In genomic region chr3:49674491-49674983, GRCh38 we compare ENCODE assay signal across 8 cellular contexts. TPM values are rescaled to one million over a fixed set of nuclear protein-coding genes. Genes with fewer than 3 reads are reported as not detected.
DNase-seq lines count a peak whose midpoint lies in the region; ATAC-seq lines count a peak whose summit lies in the region.

No MANE protein-coding gene starts in this region.

- H3K9me3 Mint-ChIP-seq in activated naive CD4-positive, alpha-beta T cell treated with anti-CD3 and anti-CD28 coated beads for 36 hours: no peaks in the 10 kb centered on the region

- CTCF ChIA-PET in activated naive CD4-positive, alpha-beta T cell treated with anti-CD3 and anti-CD28 coated beads for 36 hours (lab: Charles Lee): interaction anchor here (1.3 kb wide), 1 partner anchor 135 kb away, joined by 5 read pairs; no protein-coding TSS in a partner anchor

- H3K4me3 ChIP-seq in iPS-18c (ENCODE audit: insufficient read depth, low read depth, low read length): peak overlapping the region; percentile 98

- intact Hi-C loops in activated naive CD4-positive, alpha-beta T cell treated with anti-CD3 and anti-CD28 coated beads for 36 hours (cut with micrococcal nuclease): loop anchor here (1.0 to 10.0 kb wide), 10 partner anchors 15 to 652 kb away; partner anchors contain the start of genes DAG1, IP6K1, MST1 and NDUFAF3

- peak overlapping the region; percentile 94 for H3K4me3 Mint-ChIP-seq in activated naive CD4-positive, alpha-beta T cell treated with anti-CD3 and anti-CD28 coated beads for 36 hours

- no peaks in the 10 kb centered on the region for H3K9me3 ChIP-seq in iPS-18c (ENCODE audit: control insufficient read depth, insufficient read depth, low read length)

- H3K4me1 Mint-ChIP-seq in activated naive CD4-positive, alpha-beta T cell treated with anti-CD3 and anti-CD28 coated beads for 36 hours (ENCODE audit: low read depth): peaks cover 36% of the 10 kb centered on the region

- H3K36me3 Mint-ChIP-seq in activated naive CD4-positive, alpha-beta T cell treated with anti-CD3 and anti-CD28 coated beads for 36 hours (ENCODE audit: low read depth): peaks cover 14% of the 10 kb centered on the region

- peak; percentile 21 for DNase-seq in activated naive CD4-positive, alpha-beta T cell treated with anti-CD3 and anti-CD28 coated beads for 36 hours
- peak; percentile 11 for DNase-seq in stimulated activated CD8-positive, alpha-beta memory T cell treated with anti-CD3 and anti-CD28 coated beads, Interleukin-4, amount 100 ng/mL, for 24 hours (ENCODE audit: low read depth)
- no peak for DNase-seq in SIG-M5 (lab: John Stamatoyannopoulos, UW)
- DNase-seq in Ammon's horn (ENCODE audit: low spot score): no peak
- DNase-seq in hypothalamus (lab: John Stamatoyannopoulos, UW): no peak

- ATAC-seq in GM19467 (IDR thresholded peaks at IDR 0.05; ENCODE audit: unreplicated experiment): peak; percentile 17
- peak; percentile 12 for ATAC-seq in HG03442 (IDR thresholded peaks at IDR 0.05; ENCODE audit: unreplicated experiment)

- H3K27me3 Mint-ChIP-seq in activated naive CD4-positive, alpha-beta T cell treated with anti-CD3 and anti-CD28 coated beads for 36 hours (ENCODE audit: low read depth): no peaks in the 10 kb centered on the region

- H3K27ac Mint-ChIP-seq in activated naive CD4-positive, alpha-beta T cell treated with anti-CD3 and anti-CD28 coated beads for 36 hours: peak overlapping the region; percentile 36

RNA-seq across cellular contexts. Expression of gene APEH, which starts 0.4 kb away (rescaled TPM):
- 100 to 1,000 TPM; 120 to 122 TPM for total RNA-seq in activated naive CD4-positive, alpha-beta T cell treated with anti-CD3 and anti-CD28 coated beads for 36 hours

RNA-seq across cellular contexts. Expression of gene MST1, which starts 14.7 kb away (rescaled TPM):
- 10 to 100 TPM; 10.7 to 13.1 TPM for total RNA-seq in activated naive CD4-positive, alpha-beta T cell treated with anti-CD3 and anti-CD28 coated beads for 36 hours

RNA-seq across cellular contexts. Expression of gene RNF123, which starts 14.8 kb away (rescaled TPM):
- 10 to 100 TPM; 20.3 to 21.5 TPM for total RNA-seq in activated naive CD4-positive, alpha-beta T cell treated with anti-CD3 and anti-CD28 coated beads for 36 hours

RNA-seq across cellular contexts. Expression of gene AMIGO3, which starts 44.9 kb away (rescaled TPM):
- not detected for total RNA-seq in activated naive CD4-positive, alpha-beta T cell treated with anti-CD3 and anti-CD28 coated beads for 36 hours

RNA-seq across cellular contexts. Expression of gene GMPPB, which starts 49.2 kb away (rescaled TPM):
- total RNA-seq in activated naive CD4-positive, alpha-beta T cell treated with anti-CD3 and anti-CD28 coated beads for 36 hours: 10 to 100 TPM; 25.6 to 27.4 TPM

Comparison
In these comparisons a context has a peak if more than half of its experiments do, and no peak if none do; other contexts are left out.
1. DNase-seq: peak in activated naive CD4-positive, alpha-beta T cell treated with anti-CD3 and anti-CD28 coated beads for 36 hours (single experiment) and stimulated activated CD8-positive, alpha-beta memory T cell treated with anti-CD3 and anti-CD28 coated beads, Interleukin-4, amount 100 ng/mL, for 24 hours (single experiment); none in SIG-M5 (single experiment), Ammon's horn (single experiment) and hypothalamus (0 of 51).